ENCODE assay signal across 19 cellular contexts in the genomic region with DNA sequence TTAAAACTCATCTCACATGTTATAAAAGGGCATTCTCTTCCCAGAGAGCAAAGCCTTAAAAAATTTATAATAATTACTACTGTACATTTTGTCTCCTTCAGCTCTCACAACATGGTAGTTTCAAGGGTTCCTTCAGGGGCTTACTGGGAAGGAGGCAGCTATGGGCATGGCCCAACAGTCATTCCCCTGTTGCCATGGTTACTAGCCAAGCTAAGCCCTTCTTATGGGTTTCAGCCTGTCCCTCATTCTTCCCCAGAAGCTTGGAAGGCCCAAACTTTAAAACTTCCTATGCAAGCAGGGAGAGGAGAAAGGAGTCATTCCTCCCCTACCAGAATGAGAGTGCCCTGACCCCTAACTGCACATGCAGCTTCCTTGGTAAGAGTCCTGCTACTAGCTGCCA.
DNase-seq lines count a peak whose midpoint lies in the region; ATAC-seq, FAIRE-seq and TF ChIP-seq lines count a peak whose summit lies in the region.
"Had no signal": no experiment of that assay in that cellular context is flagged by ENCODE, and none has a peak within 500 bp of the region (broad histone marks: within the 10 kb centered on the region; RNA-seq: fewer than 3 reads in every experiment).

No MANE protein-coding gene starts in this region.

- H3K36me3 ChIP-seq in HepG2 (replicated peaks in 1 of 2; ENCODE audit: control insufficient read depth in 1 of 2, insufficient read depth in 2 of 2, low read length in 2 of 2), result no peaks in the 10 kb centered on the region
- H3K36me3 ChIP-seq in right lobe of liver, result no peaks in the 10 kb centered on the region

- intact Hi-C loops in HepG2 (cut with micrococcal nuclease; ENCODE audit: unreplicated experiment), result no loop called here
- intact Hi-C loops in right lobe of liver (cut with DNase I), result no loop called here

- H3K4me1 ChIP-seq in HepG2 (ENCODE audit: insufficient read depth, low read length) (0 out of 2 replicates have a peak, but pooled peaks cover 4% of the 10 kb centered on the region), right lobe of liver (no peaks in the 10 kb centered on the region)
- H3K4me1 ChIP-seq: A549, Caco-2 had no signal

- H3K9ac ChIP-seq in HepG2 (ENCODE audit: insufficient read depth, low read depth, low read length), result no peak overlapping the region

- no peak overlapping the region for H3K4me3 ChIP-seq in HepG2 (replicated peaks in 1 of 3; ENCODE audit: insufficient read depth in 1 of 3, low read depth in 2 of 3, low read length in 3 of 3)
- H3K4me3 ChIP-seq in right lobe of liver, result no peak overlapping the region
- H3K4me3 ChIP-seq: A549 had no signal

- TF ChIP-seq CTCF in HepG2 (CRISPR knock-in tag; IDR thresholded peaks at IDR 0.05) (no peak), right lobe of liver (IDR thresholded peaks at IDR 0.05) (no peak)

- no peak for FAIRE-seq in HepG2 (lab: Jason Lieb, UNC)

- H3K79me2 ChIP-seq in HepG2 (ENCODE audit: insufficient read depth, low read length), result no peaks in the 10 kb centered on the region

- no peak overlapping the region for H3K4me2 ChIP-seq in HepG2 (ENCODE audit: low read depth, low read length)
- H3K4me2 ChIP-seq: A549 had no signal

- CTCF ChIA-PET in HepG2 (lab: Yijun Ruan, JAX; ENCODE audit: low intra/inter-chr PET ratio, low total read pairs), result no interaction called here

- in situ Hi-C loops in HepG2 (cut with HindIII; ENCODE audit: extremely low pct_ligation_motif_present, low pct_unique_long_range_greater_than_20kb), result no loop called here

- no peak overlapping the region for H2AFZ ChIP-seq in HepG2 (ENCODE audit: low read length)

- TF ChIP-seq POLR2A in HepG2 (IDR thresholded peaks at IDR 0.05; ENCODE audit: insufficient read depth in 1 of 2, low read depth in 2 of 2, low read length in 2 of 2) (no peak), right lobe of liver (IDR thresholded peaks at IDR 0.05) (no peak)

- POLR2A ChIA-PET in HepG2 (lab: Yijun Ruan, JAX), result no interaction called here

- no peaks in the 10 kb centered on the region for H3K9me3 ChIP-seq in HepG2 (ENCODE audit: low read length)
- no peaks in the 10 kb centered on the region for H3K9me3 ChIP-seq in right lobe of liver
- H3K9me3 ChIP-seq: A549, Caco-2 had no signal

- no peak overlapping the region for H3K27ac ChIP-seq in HepG2 (ENCODE audit: extremely low read length, insufficient read depth, low read length)
- H3K27ac ChIP-seq in right lobe of liver, result no peak overlapping the region
- H3K27ac ChIP-seq: A549, C4-2B had no signal

- no peaks in the 10 kb centered on the region for H4K20me1 ChIP-seq in HepG2 (ENCODE audit: insufficient read depth, low read length)

- H3K27me3 ChIP-seq in HepG2 (ENCODE audit: control insufficient read depth in 1 of 2, insufficient read depth in 2 of 2, low read length in 2 of 2) (no peaks in the 10 kb centered on the region), right lobe of liver (no peaks in the 10 kb centered on the region)

- no peak for DNase-seq in HepG2 (ENCODE audit: low spot score)
- DNase-seq in right lobe of liver, result no peak
- DNase-seq in RPMI7951 (ENCODE audit: low read depth), result peak; percentile 6
- DNase-seq in iPS-NIHi7 (ENCODE audit: extremely low spot score), result peak; percentile 60
- no peak for DNase-seq in NCI-H187 treated with DMSO at 0.1 percent for 48 hours (lab: John Stamatoyannopoulos, UW)
- DNase-seq in OCI-M2 (lab: John Stamatoyannopoulos, UW; ENCODE audit: unreplicated experiment), result no peak
- DNase-seq in activated effector memory CD4-positive, alpha-beta T cell treated with anti-CD3 and anti-CD28 coated beads, Interleukin-2, amount 50 U/mL, for 16 hours, result no peak
- DNase-seq: Caco-2, DMS79, H9, NCI-H1048, NCI-H524 treated with DMSO at 0.1 percent for 48 hours, Right ventricle myocardium superior, T-helper 17 cell had no signal

- no TSS peak for BruUV-seq in HepG2 (replicated peaks; lab: Mats Ljungman, UMichigan)

- no peak for TF ChIP-seq RAD21 in HepG2 (CRISPR knock-in tag; IDR thresholded peaks at IDR 0.05)

- TF ChIP-seq EP300 in HepG2 (IDR thresholded peaks at IDR 0.05; ENCODE audit: low read depth in 2 of 2, low read length in 2 of 2), result no peak
- no peak for TF ChIP-seq EP300 in HepG2 (CRISPR knock-in tag; IDR thresholded peaks at IDR 0.05; ENCODE audit: borderline replicate concordance)

- ATAC-seq in HepG2 (no peak), right lobe of liver (no peak), GM21515 (IDR thresholded peaks at IDR 0.05; ENCODE audit: unreplicated experiment) (no peak)
- ATAC-seq: A549, Panc1, SK-N-SH treated with all-trans-retinoic acid at 6 μM for 48 hours, T-helper 17 cell had no signal

TF ChIP-seq in HepG2, 621 proteins besides CTCF, POLR2A, EP300 and RAD21:
- TF ChIP-seq RFX1 (IDR thresholded peaks at IDR 0.05) (peak; percentile 26; the same call in 1 of the 2 replicates), NCOA2 (CRISPR knock-in tag; IDR thresholded peaks at IDR 0.05) (no peak)

Comparison
In these comparisons a context has a peak if more than half of its experiments do, and no peak if none do; other contexts are left out.
1. DNase-seq: peak in RPMI7951 (single experiment) and iPS-NIHi7 (single experiment); none in HepG2 (single experiment), right lobe of liver (0 of 3), NCI-H187 treated with DMSO at 0.1 percent for 48 hours (single experiment), OCI-M2 (single experiment) and activated effector memory CD4-positive, alpha-beta T cell treated with anti-CD3 and anti-CD28 coated beads, Interleukin-2, amount 50 U/mL, for 16 hours (single experiment).